ENCODE assay signal across 28 cellular contexts in the genomic region with DNA sequence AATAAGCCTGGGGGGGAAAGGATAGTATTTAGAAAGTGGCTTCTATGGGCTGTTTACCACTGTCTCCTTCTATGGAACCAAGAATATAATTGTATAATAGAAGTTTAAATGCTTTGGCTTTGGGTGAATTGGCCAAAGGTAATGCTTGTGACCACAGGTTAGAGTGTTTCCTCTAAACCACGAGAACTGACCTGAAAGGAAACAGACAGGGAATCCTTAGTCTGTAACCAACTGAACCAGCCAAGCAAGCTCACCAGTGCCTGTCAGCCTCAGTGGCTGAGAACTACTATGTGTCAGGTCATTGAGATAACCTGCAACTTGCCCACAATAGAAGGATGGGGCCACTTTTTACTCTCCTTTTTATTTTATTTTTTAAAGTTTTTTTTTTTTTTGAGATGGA.
"Had no signal": no experiment of that assay in that cellular context is flagged by ENCODE, and none has a peak within 500 bp of the region (broad histone marks: within the 10 kb centered on the region; RNA-seq: fewer than 3 reads in every experiment).

No MANE protein-coding gene starts in this region.

- ATAC-seq: activated CD4-positive, alpha-beta T cell treated with anti-CD3 and anti-CD28 coated beads for 36 hours; activated CD4-positive, CD25-positive, alpha-beta regulatory T cell treated with anti-CD3 and anti-CD28 coated beads, Interleukin-2, amount 50 U/mL, for 24 hours; activated CD8-positive, alpha-beta memory T cell treated with anti-CD3 and anti-CD28 coated beads, Interleukin-2, amount 10 ng/mL, durations not matched to agents 7 days and 5 days; activated CD8-positive, alpha-beta T cell treated with anti-CD3 and anti-CD28 coated beads, Interleukin-2, amount 10 ng/mL, durations not matched to agents 7 days and 5 days; activated naive CD4-positive, alpha-beta T cell treated with anti-CD3 and anti-CD28 coated beads, Interleukin-2, amount 50 U/mL, for 72 hours; foreskin keratinocyte; gastrocnemius medialis; heart left ventricle; T-helper 17 cell had no signal

- H3K9me3 ChIP-seq: ascending aorta, breast epithelium, colonic mucosa, gastrocnemius medialis had no signal

- H3K27ac ChIP-seq: ascending aorta, breast epithelium, cardiac muscle cell, colonic mucosa, epithelial cell of prostate, foreskin keratinocyte, gastrocnemius medialis, heart left ventricle, WERI-Rb-1 had no signal

- H3K4me3 ChIP-seq: ascending aorta, breast epithelium, cardiac muscle cell, colonic mucosa, gastrocnemius medialis, heart left ventricle had no signal

- DNase-seq: activated B cell treated with CpG ODN at 0.5 μM for 24 hours; activated CD4-positive, alpha-beta memory T cell treated with anti-CD3 and anti-CD28 coated beads for 36 hours; activated CD4-positive, alpha-beta T cell treated with anti-CD3 and anti-CD28 coated beads for 36 hours; activated CD8-positive, alpha-beta memory T cell treated with anti-CD3 and anti-CD28 coated beads, Interleukin-2, amount 10 ng/mL, durations not matched to agents 7 days and 5 days; activated CD8-positive, alpha-beta memory T cell treated with anti-CD3 and anti-CD28 coated beads, Interleukin-2, amount 50 U/mL, for 4 hours; activated CD8-positive, alpha-beta T cell treated with anti-CD3 and anti-CD28 coated beads, Interleukin-2, amount 10 ng/mL, durations not matched to agents 7 days and 5 days; activated effector memory CD4-positive, alpha-beta T cell treated with anti-CD3 and anti-CD28 coated beads, Interleukin-2, amount 50 U/mL, for 16 hours; activated naive CD4-positive, alpha-beta T cell treated with anti-CD3 and anti-CD28 coated beads for 36 hours; activated naive CD8-positive, alpha-beta T cell treated with anti-CD3 and anti-CD28 coated beads, Interleukin-2, amount 10 ng/mL, durations not matched to agents 7 days and 5 days; activated T-cell treated with anti-CD3 and anti-CD28 coated beads, Interleukin-2, amount 50 U/mL, for 1 hour; activated T-cell treated with anti-CD3 and anti-CD28 coated beads, Interleukin-2, amount 50 U/mL, for 48 hours; central memory CD4-positive, alpha-beta T cell; cerebellar nuclear complex; colonic mucosa; effector CD8-positive, alpha-beta T cell; foreskin keratinocyte; gastrocnemius medialis; glutamatergic neuron; heart left ventricle; T-helper 17 cell; T1000; WERI-Rb-1 had no signal

- H3K4me1 ChIP-seq: ascending aorta, breast epithelium, colonic mucosa, foreskin keratinocyte, gastrocnemius medialis, heart left ventricle had no signal

- H3K36me3 ChIP-seq: ascending aorta, breast epithelium, cardiac muscle cell, colonic mucosa, gastrocnemius medialis, heart left ventricle, WERI-Rb-1 had no signal

- H3K27me3 ChIP-seq: ascending aorta, breast epithelium, cardiac muscle cell, colonic mucosa, foreskin keratinocyte, gastrocnemius medialis, heart left ventricle had no signal
